23 cellular contexts compared by ENCODE assay signal in genomic region chr2:225994748-225995405, GRCh38.
DNase-seq lines count a peak whose midpoint lies in the region; ATAC-seq and TF ChIP-seq lines count a peak whose summit lies in the region.
"Had no signal": no experiment of that assay in that cellular context is flagged by ENCODE, and none has a peak within 500 bp of the region (broad histone marks: within the 10 kb centered on the region; RNA-seq: fewer than 3 reads in every experiment).

No MANE protein-coding gene starts in this region.

- H3K9me3 ChIP-seq in AG04450 (ENCODE audit: control insufficient read depth, insufficient read depth, low read length) (no peaks in the 10 kb centered on the region), thyroid gland (no peaks in the 10 kb centered on the region)
- H3K9me3 ChIP-seq: heart right ventricle, right atrium auricular region had no signal

- peak; percentile 78 for ATAC-seq in foreskin keratinocyte
- ATAC-seq in left ventricle myocardium superior: no peak
- no peak for ATAC-seq in GM18870 (IDR thresholded peaks at IDR 0.05; ENCODE audit: unreplicated experiment)
- ATAC-seq in Right ventricle myocardium inferior: no peak

- H3K4me1 ChIP-seq in foreskin keratinocyte (peaks cover 5% of the 10 kb centered on the region), thyroid gland (peaks cover 0 to 7% of the 10 kb centered on the region in 2 donors)
- H3K4me1 ChIP-seq: right atrium auricular region had no signal

- intact Hi-C loops in left ventricle myocardium superior (cut with micrococcal nuclease): no loop called here
- intact Hi-C loops in thyroid gland (cut with DNase I): no loop called here
- intact Hi-C loops in Right ventricle myocardium inferior (cut with DNase I): no loop called here

- TF ChIP-seq POLR2A in thyroid gland (IDR thresholded peaks at IDR 0.05): no peak

- no peaks in the 10 kb centered on the region for H3K9me3 Mint-ChIP-seq in HFFc6

- CTCF ChIA-PET in AG04450 (lab: Charles Lee): interaction anchor here (1.4 kb wide), 1 partner anchor 106 kb away, joined by 3 read pairs; no protein-coding TSS in a partner anchor

- H3K36me3 ChIP-seq in thyroid gland: no peaks in the 10 kb centered on the region
- H3K36me3 ChIP-seq: heart right ventricle, right atrium auricular region had no signal

- H3K4me3 ChIP-seq in AG04450 (ENCODE audit: low read depth, low read length) (no peak overlapping the region), astrocyte of the spinal cord (ENCODE audit: low read depth, low read length) (no peak overlapping the region), thyroid gland (replicated peaks in 1 of 3) (no peak overlapping the region)
- H3K4me3 ChIP-seq: heart right ventricle, PC-9, right atrium auricular region, SK-N-MC had no signal

- peaks cover 4% of the 10 kb centered on the region; the same call in 1 of the 2 replicates for H3K36me3 Mint-ChIP-seq in HFFc6 (ENCODE audit: low read depth)

- no peaks in the 10 kb centered on the region for H3K27me3 ChIP-seq in AG04450 (ENCODE audit: control insufficient read depth, insufficient read depth, low read length)
- no peaks in the 10 kb centered on the region for H3K27me3 ChIP-seq in foreskin keratinocyte
- H3K27me3 ChIP-seq in thyroid gland: no peaks in the 10 kb centered on the region
- H3K27me3 ChIP-seq: heart right ventricle, right atrium auricular region had no signal

- in situ Hi-C loops in astrocyte of the spinal cord (cut with HindIII; ENCODE audit: low sequenced_read_pairs): no loop called here

- TF ChIP-seq CTCF in AG04450 (IDR thresholded peaks at IDR 0.05; ENCODE audit: low read depth, low read length) (no peak), HFFc6 (IDR thresholded peaks at IDR 0.05) (no peak), astrocyte of the spinal cord (IDR thresholded peaks at IDR 0.05; ENCODE audit: low read depth, low read length) (no peak), foreskin keratinocyte (conservative IDR thresholded peaks at IDR 0.05) (no peak), thyroid gland (IDR thresholded peaks at IDR 0.05) (no peak)

- no peak for DNase-seq in AG04450 (ENCODE audit: low read depth, low spot score)
- peak; percentile 47 for DNase-seq in HFFc6
- DNase-seq in astrocyte of the spinal cord (ENCODE audit: low read depth, low spot score): peak; percentile 22
- DNase-seq in foreskin keratinocyte: no peak
- no peak for DNase-seq in left ventricle myocardium superior
- no peak for DNase-seq in thyroid gland
- DNase-seq in Right ventricle myocardium inferior (ENCODE audit: missing footprints): no peak
- DNase-seq: activated CD4-positive, alpha-beta T cell treated with anti-CD3 and anti-CD28 coated beads for 4 hours; activated CD8-positive, alpha-beta memory T cell treated with anti-CD3 and anti-CD28 coated beads, Interleukin-2, amount 50 U/mL, for 4 hours; aorta; cortex of kidney; GF-D8; heart right ventricle; KG1; kidney; NCI-H1105; NCI-H2171; NCI-H774; PC-9; T1000 had no signal

- peak overlapping the region; percentile 94 for H3K27ac Mint-ChIP-seq in HFFc6

- no peaks in the 10 kb centered on the region; the same call in 1 of the 2 replicates for H3K27me3 Mint-ChIP-seq in HFFc6 (ENCODE audit: insufficient read depth)

- WGBS in thyroid gland, 2 donors: 93% methylated on average over 3 of the region's 3 CpGs

- H3K4me3 Mint-ChIP-seq in HFFc6: peak overlapping the region; percentile 40

- peak overlapping the region; percentile 25 for H3K27ac ChIP-seq in AG04450 (ENCODE audit: low read depth, low read length)
- no peak overlapping the region for H3K27ac ChIP-seq in foreskin keratinocyte
- no peak overlapping the region for H3K27ac ChIP-seq in thyroid gland
- H3K27ac ChIP-seq: PC-9, SK-N-MC had no signal

- H3K4me1 Mint-ChIP-seq in HFFc6 (ENCODE audit: low read depth): peaks cover 56% of the 10 kb centered on the region

- POLR2A ChIA-PET in AG04450 (lab: Yijun Ruan, JAX): interaction anchor here (1.4 kb wide), 1 partner anchor 36 kb away, joined by 3 read pairs; no protein-coding TSS in a partner anchor

Comparison
In these comparisons a context has a peak if more than half of its experiments do, and no peak if none do; other contexts are left out.
1. DNase-seq: peak in HFFc6 (single experiment) and astrocyte of the spinal cord (single experiment); none in AG04450 (single experiment), foreskin keratinocyte (0 of 2), left ventricle myocardium superior (single experiment), thyroid gland (0 of 2) and Right ventricle myocardium inferior (single experiment).